8 cellular contexts compared by ENCODE assay signal in genomic region chr20:49916146-49917002, GRCh38. TPM values are rescaled to one million over a fixed set of nuclear protein-coding genes. Genes with fewer than 3 reads are reported as not detected.
DNase-seq lines count a peak whose midpoint lies in the region; ATAC-seq, FAIRE-seq and TF ChIP-seq lines count a peak whose summit lies in the region.

No MANE protein-coding gene starts in this region.

- no peaks in the 10 kb centered on the region for H3F3A ChIP-seq in PC-3 (ENCODE audit: low read length, unreplicated experiment)

- no peak for TF ChIP-seq CTCF in A549 (IDR thresholded peaks at IDR 0.05)
- no peak for TF ChIP-seq CTCF in GM13976 (IDR thresholded peaks at IDR 0.05; ENCODE audit: borderline replicate concordance, control extremely low read depth, extremely low read depth, insufficient read depth, missing control alignments)
- TF ChIP-seq CTCF in PC-3 (conservative IDR thresholded peaks at IDR 0.05; ENCODE audit: low read depth, low read length), result no peak
- no peak for TF ChIP-seq CTCF in mucosa of descending colon (IDR thresholded peaks at IDR 0.05)

- POLR2A ChIA-PET in A549 (lab: Yijun Ruan, JAX) (interaction anchor here (0.6 to 2.0 kb wide), 8 partner anchors 8 to 118 kb away, joined by 3 to 11 read pairs (median 4); partner anchors contain the start of genes RNF114 and SLC9A8), PC-3 (lab: Charles Lee; ENCODE audit: unreplicated experiment) (interaction anchor here (0.6 to 1.3 kb wide), 6 partner anchors 16 to 856 kb away, joined by 3 to 25 read pairs (median 4); no protein-coding TSS in a partner anchor)

- H3K9me2 ChIP-seq in PC-3 (replicated peaks; ENCODE audit: low read length), result no peaks in the 10 kb centered on the region

- peak; percentile 54 to 64; a peak in 5 of 6 replicates for ATAC-seq in A549
- peak; percentile 55 for ATAC-seq in PC-3
- peak; percentile 83 for ATAC-seq in mucosa of descending colon
- ATAC-seq in GM21723 (IDR thresholded peaks at IDR 0.05; ENCODE audit: unreplicated experiment), result no peak
- ATAC-seq in GM21367 (IDR thresholded peaks at IDR 0.05; ENCODE audit: unreplicated experiment), result no peak

- no TSS peak for BruUV-seq in PC-3 (replicated peaks; lab: Mats Ljungman, UMichigan)

- peaks cover 18% of the 10 kb centered on the region for H4K20me1 ChIP-seq in PC-3 (ENCODE audit: low read length)

- no peaks in the 10 kb centered on the region for H3K27me3 ChIP-seq in PC-3 (ENCODE audit: low read length)

- no peak for TF ChIP-seq RAD21 in A549 (conservative IDR thresholded peaks at IDR 0.05 in 1 of 2, IDR thresholded peaks at IDR 0.05 in 1 of 2)

- peak overlapping the region; percentile 99 for H3K27ac ChIP-seq in A549
- peak overlapping the region; percentile 96 for H3K27ac ChIP-seq in PC-3 (ENCODE audit: low read length)

- peak overlapping the region; percentile 96 for H3K9ac ChIP-seq in PC-3 (ENCODE audit: low read length)

- no peak for TF ChIP-seq EP300 in A549 (IDR thresholded peaks at IDR 0.05)

- H3K9me3 ChIP-seq in A549 (no peaks in the 10 kb centered on the region), PC-3 (ENCODE audit: low read length) (no peaks in the 10 kb centered on the region), mucosa of descending colon (no peaks in the 10 kb centered on the region)

- DNase-seq in A549 (ENCODE audit: low read depth in 1 of 2, low spot score in 1 of 2) (peak; percentile 75 to 79), GM13976 (ENCODE audit: low spot score) (peak; percentile 69), PC-3 (peak; percentile 95), dermis blood vessel endothelial cell (peak; percentile 62), mucosa of descending colon (peak in 2 of 3 donors; percentile 60 to 78), KG1 (lab: John Stamatoyannopoulos, UW) (no peak)

- no peak for FAIRE-seq in A549 (lab: Jason Lieb, UNC)

- CTCF ChIA-PET in A549 (lab: Yijun Ruan, JAX) (interaction anchor here (0.6 to 5.9 kb wide), 11 partner anchors 11 to 379 kb away, joined by 3 to 44 read pairs (median 5); no protein-coding TSS in a partner anchor), PC-3 (lab: Charles Lee) (interaction anchor here (0.6 to 1.5 kb wide), 5 partner anchors 16 to 375 kb away, joined by 3 to 5 read pairs (median 3); no protein-coding TSS in a partner anchor)

- 5% methylated on average over 19 of the region's 19 CpGs for WGBS in A549 (ENCODE audit: missing lambda C conversion rate)

- no peaks in the 10 kb centered on the region for H3K36me3 ChIP-seq in PC-3 (ENCODE audit: low read depth, low read length)
- H3K36me3 ChIP-seq in mucosa of descending colon (ENCODE audit: low read depth), result no peaks in the 10 kb centered on the region

- intact Hi-C loops in PC-3 (cut with micrococcal nuclease), result loop anchor here (1.0 kb wide), 1 partner anchor 12 kb away; no protein-coding TSS in a partner anchor
- intact Hi-C loops in mucosa of descending colon (cut with DNase I, micrococcal nuclease), result no loop called here

- H3K4me1 ChIP-seq in A549 (peaks cover 23% of the 10 kb centered on the region), PC-3 (ENCODE audit: insufficient read depth, low read length) (peaks cover 23% of the 10 kb centered on the region), mucosa of descending colon (ENCODE audit: low read depth) (peaks cover 29% of the 10 kb centered on the region)

- H3K79me2 ChIP-seq in PC-3 (ENCODE audit: low read length), result peaks cover 45% of the 10 kb centered on the region

- H3K4me3 ChIP-seq in A549 (peak overlapping the region; percentile 93), PC-3 (ENCODE audit: low read length) (peak overlapping the region; percentile 81), mucosa of descending colon (peak overlapping the region; percentile 100)

- H3K4me2 ChIP-seq in A549, result peak overlapping the region; percentile 96
- H3K4me2 ChIP-seq in PC-3 (ENCODE audit: low read length), result peak overlapping the region; percentile 98

- TF ChIP-seq POLR2A in A549 (IDR thresholded peaks at IDR 0.05; ENCODE audit: low read length), result no peak

- in situ Hi-C loops in GM13976 (cut with MboI; ENCODE audit: low sequenced_read_pairs, unreplicated experiment), result no loop called here

- H2AFZ ChIP-seq in PC-3 (ENCODE audit: low read length), result peak overlapping the region; percentile 98

TF ChIP-seq in A549, 52 proteins besides CTCF, POLR2A, EP300 and RAD21:
- TF ChIP-seq TP53 (CRISPR knock-in tag; IDR thresholded peaks at IDR 0.05) (0 out of 2 replicates have a peak, but pooled peaks have one; percentile 10), HDAC2 (IDR thresholded peaks at IDR 0.05) (peak; percentile 98), ZC3H11A (IDR thresholded peaks at IDR 0.05) (no peak), KDM5A (IDR thresholded peaks at IDR 0.05) (no peak), MAX (IDR thresholded peaks at IDR 0.05) (peak; percentile 29; the same call in 1 of the 2 replicates), RFX5 (IDR thresholded peaks at IDR 0.05) (no peak), GATA3 (IDR thresholded peaks at IDR 0.05; ENCODE audit: borderline replicate concordance) (no peak), RARB (CRISPR knock-in tag; IDR thresholded peaks at IDR 0.05) (no peak), ZNF302 (CRISPR knock-in tag; IDR thresholded peaks at IDR 0.05) (no peak), HEYL (CRISPR knock-in tag; IDR thresholded peaks at IDR 0.05) (no peak), HOXA7 (CRISPR knock-in tag; IDR thresholded peaks at IDR 0.05) (no peak), FOSL2 (IDR thresholded peaks at IDR 0.05) (no peak), FOSL2 (CRISPR knock-in tag; IDR thresholded peaks at IDR 0.05) (peak; percentile 67), NPAS2 (CRISPR knock-in tag; IDR thresholded peaks at IDR 0.05; ENCODE audit: borderline replicate concordance) (no peak), JUN (IDR thresholded peaks at IDR 0.05) (no peak), USF2 (IDR thresholded peaks at IDR 0.05) (no peak), BCL3 (IDR thresholded peaks at IDR 0.05) (0 out of 3 replicates have a peak, but pooled peaks have one; percentile 35)

RNA-seq across cellular contexts. Expression of gene SPATA2, which starts 1.0 kb away (rescaled TPM):
- polyA plus RNA-seq in A549 (2011; rRNA removed), result 4.9 and 5.1 TPM in 2 replicates
- 6.2 and 8.5 TPM in 2 replicates for polyA plus RNA-seq in A549 (2012; cell fraction: cytosol; rRNA removed)
- polyA plus RNA-seq in A549 (2012; cell fraction: nucleus; rRNA removed), result 11.2 and 14.5 TPM in 2 replicates
- 4.7 to 5.1 TPM (median 4.7 TPM) in 3 replicates for polyA plus RNA-seq in A549 (2017; fragmentation: RNase III; extraction: RNeasy Plus Mini Kit Qiagen cat#74134 plus additional on column Dnase treatment)
- 6.7 and 8.6 TPM in 2 replicates for polyA minus RNA-seq in A549 (2011; rRNA and poly(A)+ RNA removed)
- total RNA-seq in PC-3 (2014; rRNA removed), result 7.4 and 8.1 TPM in 2 replicates
- 1.2 and 2.4 TPM in 2 replicates for total RNA-seq in dermis blood vessel endothelial cell
- 10 to 100 TPM; 16.2 to 24.1 (median 20.2) TPM for total RNA-seq in mucosa of descending colon

RNA-seq across cellular contexts. Expression of gene RNF114, which starts 19.8 kb away (rescaled TPM):
- polyA plus RNA-seq in A549 (2011; rRNA removed) (44.8 and 67.8 TPM in 2 replicates), A549 (2017; fragmentation: RNase III; extraction: RNeasy Plus Mini Kit Qiagen cat#74134 plus additional on column Dnase treatment) (43.1 to 47.0 TPM (median 44.0 TPM) in 3 replicates)
- 68.9 and 80.2 TPM in 2 replicates for polyA plus RNA-seq in A549 (2012; cell fraction: cytosol; rRNA removed)
- 101 and 123 TPM in 2 replicates for polyA plus RNA-seq in A549 (2012; cell fraction: nucleus; rRNA removed)
- 42.6 and 51.8 TPM in 2 replicates for polyA minus RNA-seq in A549 (2011; rRNA and poly(A)+ RNA removed)
- total RNA-seq in PC-3 (2014; rRNA removed) (106 and 133 TPM in 2 replicates), dermis blood vessel endothelial cell (69.4 and 169 TPM in 2 replicates), mucosa of descending colon (10 to 100 TPM; 81.3 to 89.0 (median 88.2) TPM)

Comparison
In these comparisons a context has a peak if more than half of its experiments do, and no peak if none do; other contexts are left out.
1. ATAC-seq: peak in A549 (2 of 2), PC-3 (single experiment) and mucosa of descending colon (single experiment); none in GM21723 (single experiment) and GM21367 (single experiment).
2. Peak in every context shown above with its lines, with median percentiles within 50 percentile points of each other: H3K4me3 ChIP-seq.